1 cellular context compared by ENCODE assay signal in the genomic region with DNA sequence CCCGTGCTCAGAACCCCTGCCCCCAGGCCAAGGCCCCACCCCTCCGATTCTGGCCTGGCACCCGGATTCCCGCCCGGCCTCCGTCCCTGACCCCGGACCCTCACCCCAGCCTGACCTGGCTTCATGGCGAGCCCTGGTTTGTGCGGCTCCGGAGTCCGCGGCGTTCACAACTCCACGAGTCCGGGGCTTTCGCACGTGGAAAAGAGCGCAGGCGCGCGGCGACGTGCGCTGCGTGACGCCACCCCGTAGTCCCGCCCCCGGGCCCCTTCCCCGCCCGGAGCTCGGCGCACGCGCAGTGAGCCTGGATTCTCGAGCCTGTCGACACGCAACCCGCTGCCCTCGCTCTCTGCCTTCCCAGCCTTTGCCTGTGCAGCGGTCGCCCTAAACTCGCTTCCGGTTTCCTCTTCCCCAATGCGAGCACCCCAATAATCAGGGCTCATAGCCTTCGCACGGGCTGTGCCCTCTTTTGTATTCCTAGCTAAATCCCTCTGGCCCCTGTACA.
A peak's percentile ranks its signal among the peaks of the same experiment; 100 is the strongest.
TF ChIP-seq lines count a peak whose summit lies in the region.

A gene (minus strand): TSS at position 204 of the 502 bp plus-strand sequence. CDS start 79 bp downstream, at position 125.

TF ChIP-seq in HepG2, 621 proteins besides CTCF, POLR2A, EP300 and RAD21 (continued from another document and continues in another):
- TF ChIP-seq ZNF780A (CRISPR knock-in tag; IDR thresholded peaks at IDR 0.05): no peak
- TF ChIP-seq, protein P1, sequence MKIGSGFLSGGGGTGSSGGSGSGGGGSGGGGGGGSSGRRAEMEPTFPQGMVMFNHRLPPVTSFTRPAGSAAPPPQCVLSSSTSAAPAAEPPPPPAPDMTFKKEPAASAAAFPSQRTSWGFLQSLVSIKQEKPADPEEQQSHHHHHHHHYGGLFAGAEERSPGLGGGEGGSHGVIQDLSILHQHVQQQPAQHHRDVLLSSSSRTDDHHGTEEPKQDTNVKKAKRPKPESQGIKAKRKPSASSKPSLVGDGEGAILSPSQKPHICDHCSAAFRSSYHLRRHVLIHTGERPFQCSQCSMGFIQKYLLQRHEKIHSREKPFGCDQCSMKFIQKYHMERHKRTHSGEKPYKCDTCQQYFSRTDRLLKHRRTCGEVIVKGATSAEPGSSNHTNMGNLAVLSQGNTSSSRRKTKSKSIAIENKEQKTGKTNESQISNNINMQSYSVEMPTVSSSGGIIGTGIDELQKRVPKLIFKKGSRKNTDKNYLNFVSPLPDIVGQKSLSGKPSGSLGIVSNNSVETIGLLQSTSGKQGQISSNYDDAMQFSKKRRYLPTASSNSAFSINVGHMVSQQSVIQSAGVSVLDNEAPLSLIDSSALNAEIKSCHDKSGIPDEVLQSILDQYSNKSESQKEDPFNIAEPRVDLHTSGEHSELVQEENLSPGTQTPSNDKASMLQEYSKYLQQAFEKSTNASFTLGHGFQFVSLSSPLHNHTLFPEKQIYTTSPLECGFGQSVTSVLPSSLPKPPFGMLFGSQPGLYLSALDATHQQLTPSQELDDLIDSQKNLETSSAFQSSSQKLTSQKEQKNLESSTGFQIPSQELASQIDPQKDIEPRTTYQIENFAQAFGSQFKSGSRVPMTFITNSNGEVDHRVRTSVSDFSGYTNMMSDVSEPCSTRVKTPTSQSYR (CRISPR knock-in tag; IDR thresholded peaks at IDR 0.05; ENCODE audit: borderline replicate concordance): no peak
- 0 out of 2 replicates have a peak, but pooled peaks have one; percentile 45 for TF ChIP-seq MEF2D (CRISPR knock-in tag; IDR thresholded peaks at IDR 0.05)
- no peak; the same call in 1 of the 2 replicates for TF ChIP-seq ONECUT2 (CRISPR knock-in tag; IDR thresholded peaks at IDR 0.05)
- no peak for TF ChIP-seq NFIC (IDR thresholded peaks at IDR 0.05; ENCODE audit: low read length)
- TF ChIP-seq HES4 (CRISPR knock-in tag; IDR thresholded peaks at IDR 0.05; ENCODE audit: borderline replicate concordance): peak; percentile 74
- no peak for TF ChIP-seq ZNF10 (CRISPR knock-in tag; IDR thresholded peaks at IDR 0.05; ENCODE audit: borderline replicate concordance, low read depth)
- TF ChIP-seq, protein P2, sequence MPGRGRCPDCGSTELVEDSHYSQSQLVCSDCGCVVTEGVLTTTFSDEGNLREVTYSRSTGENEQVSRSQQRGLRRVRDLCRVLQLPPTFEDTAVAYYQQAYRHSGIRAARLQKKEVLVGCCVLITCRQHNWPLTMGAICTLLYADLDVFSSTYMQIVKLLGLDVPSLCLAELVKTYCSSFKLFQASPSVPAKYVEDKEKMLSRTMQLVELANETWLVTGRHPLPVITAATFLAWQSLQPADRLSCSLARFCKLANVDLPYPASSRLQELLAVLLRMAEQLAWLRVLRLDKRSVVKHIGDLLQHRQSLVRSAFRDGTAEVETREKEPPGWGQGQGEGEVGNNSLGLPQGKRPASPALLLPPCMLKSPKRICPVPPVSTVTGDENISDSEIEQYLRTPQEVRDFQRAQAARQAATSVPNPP (CRISPR knock-in tag; IDR thresholded peaks at IDR 0.05): no peak
- TF ChIP-seq ZSCAN22 (CRISPR knock-in tag; IDR thresholded peaks at IDR 0.05): 0 out of 2 replicates have a peak, but pooled peaks have one; percentile 48
- peak; percentile 89; the same call in 1 of the 2 replicates for TF ChIP-seq NKX3-1 (CRISPR knock-in tag; IDR thresholded peaks at IDR 0.05)
- no peak for TF ChIP-seq HHEX (CRISPR knock-in tag; IDR thresholded peaks at IDR 0.05)
- no peak for TF ChIP-seq RBM39 (IDR thresholded peaks at IDR 0.05; ENCODE audit: low read depth, low read length, poor library complexity, severe bottlenecking)
- peak; percentile 48 for TF ChIP-seq ZMYM4 (CRISPR knock-in tag; IDR thresholded peaks at IDR 0.05)
- TF ChIP-seq TAF1 (CRISPR knock-in tag; IDR thresholded peaks at IDR 0.05): peak; percentile 74
- TF ChIP-seq, protein P3, sequence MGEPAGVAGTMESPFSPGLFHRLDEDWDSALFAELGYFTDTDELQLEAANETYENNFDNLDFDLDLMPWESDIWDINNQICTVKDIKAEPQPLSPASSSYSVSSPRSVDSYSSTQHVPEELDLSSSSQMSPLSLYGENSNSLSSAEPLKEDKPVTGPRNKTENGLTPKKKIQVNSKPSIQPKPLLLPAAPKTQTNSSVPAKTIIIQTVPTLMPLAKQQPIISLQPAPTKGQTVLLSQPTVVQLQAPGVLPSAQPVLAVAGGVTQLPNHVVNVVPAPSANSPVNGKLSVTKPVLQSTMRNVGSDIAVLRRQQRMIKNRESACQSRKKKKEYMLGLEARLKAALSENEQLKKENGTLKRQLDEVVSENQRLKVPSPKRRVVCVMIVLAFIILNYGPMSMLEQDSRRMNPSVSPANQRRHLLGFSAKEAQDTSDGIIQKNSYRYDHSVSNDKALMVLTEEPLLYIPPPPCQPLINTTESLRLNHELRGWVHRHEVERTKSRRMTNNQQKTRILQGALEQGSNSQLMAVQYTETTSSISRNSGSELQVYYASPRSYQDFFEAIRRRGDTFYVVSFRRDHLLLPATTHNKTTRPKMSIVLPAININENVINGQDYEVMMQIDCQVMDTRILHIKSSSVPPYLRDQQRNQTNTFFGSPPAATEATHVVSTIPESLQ (CRISPR knock-in tag; conservative IDR thresholded peaks at IDR 0.05): no peak
- peak; percentile 60 for TF ChIP-seq ZNF883 (CRISPR knock-in tag; IDR thresholded peaks at IDR 0.05; ENCODE audit: not compliant biosample characterization)
- TF ChIP-seq SMAD9 (CRISPR knock-in tag; IDR thresholded peaks at IDR 0.05): no peak
- no peak for TF ChIP-seq CHCHD3 (CRISPR knock-in tag; IDR thresholded peaks at IDR 0.05)
- TF ChIP-seq, protein P4, sequence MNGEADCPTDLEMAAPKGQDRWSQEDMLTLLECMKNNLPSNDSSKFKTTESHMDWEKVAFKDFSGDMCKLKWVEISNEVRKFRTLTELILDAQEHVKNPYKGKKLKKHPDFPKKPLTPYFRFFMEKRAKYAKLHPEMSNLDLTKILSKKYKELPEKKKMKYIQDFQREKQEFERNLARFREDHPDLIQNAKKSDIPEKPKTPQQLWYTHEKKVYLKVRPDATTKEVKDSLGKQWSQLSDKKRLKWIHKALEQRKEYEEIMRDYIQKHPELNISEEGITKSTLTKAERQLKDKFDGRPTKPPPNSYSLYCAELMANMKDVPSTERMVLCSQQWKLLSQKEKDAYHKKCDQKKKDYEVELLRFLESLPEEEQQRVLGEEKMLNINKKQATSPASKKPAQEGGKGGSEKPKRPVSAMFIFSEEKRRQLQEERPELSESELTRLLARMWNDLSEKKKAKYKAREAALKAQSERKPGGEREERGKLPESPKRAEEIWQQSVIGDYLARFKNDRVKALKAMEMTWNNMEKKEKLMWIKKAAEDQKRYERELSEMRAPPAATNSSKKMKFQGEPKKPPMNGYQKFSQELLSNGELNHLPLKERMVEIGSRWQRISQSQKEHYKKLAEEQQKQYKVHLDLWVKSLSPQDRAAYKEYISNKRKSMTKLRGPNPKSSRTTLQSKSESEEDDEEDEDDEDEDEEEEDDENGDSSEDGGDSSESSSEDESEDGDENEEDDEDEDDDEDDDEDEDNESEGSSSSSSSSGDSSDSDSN (CRISPR knock-in tag; IDR thresholded peaks at IDR 0.05): peak; percentile 56; the same call in 1 of the 2 replicates
- TF ChIP-seq, protein P5, sequence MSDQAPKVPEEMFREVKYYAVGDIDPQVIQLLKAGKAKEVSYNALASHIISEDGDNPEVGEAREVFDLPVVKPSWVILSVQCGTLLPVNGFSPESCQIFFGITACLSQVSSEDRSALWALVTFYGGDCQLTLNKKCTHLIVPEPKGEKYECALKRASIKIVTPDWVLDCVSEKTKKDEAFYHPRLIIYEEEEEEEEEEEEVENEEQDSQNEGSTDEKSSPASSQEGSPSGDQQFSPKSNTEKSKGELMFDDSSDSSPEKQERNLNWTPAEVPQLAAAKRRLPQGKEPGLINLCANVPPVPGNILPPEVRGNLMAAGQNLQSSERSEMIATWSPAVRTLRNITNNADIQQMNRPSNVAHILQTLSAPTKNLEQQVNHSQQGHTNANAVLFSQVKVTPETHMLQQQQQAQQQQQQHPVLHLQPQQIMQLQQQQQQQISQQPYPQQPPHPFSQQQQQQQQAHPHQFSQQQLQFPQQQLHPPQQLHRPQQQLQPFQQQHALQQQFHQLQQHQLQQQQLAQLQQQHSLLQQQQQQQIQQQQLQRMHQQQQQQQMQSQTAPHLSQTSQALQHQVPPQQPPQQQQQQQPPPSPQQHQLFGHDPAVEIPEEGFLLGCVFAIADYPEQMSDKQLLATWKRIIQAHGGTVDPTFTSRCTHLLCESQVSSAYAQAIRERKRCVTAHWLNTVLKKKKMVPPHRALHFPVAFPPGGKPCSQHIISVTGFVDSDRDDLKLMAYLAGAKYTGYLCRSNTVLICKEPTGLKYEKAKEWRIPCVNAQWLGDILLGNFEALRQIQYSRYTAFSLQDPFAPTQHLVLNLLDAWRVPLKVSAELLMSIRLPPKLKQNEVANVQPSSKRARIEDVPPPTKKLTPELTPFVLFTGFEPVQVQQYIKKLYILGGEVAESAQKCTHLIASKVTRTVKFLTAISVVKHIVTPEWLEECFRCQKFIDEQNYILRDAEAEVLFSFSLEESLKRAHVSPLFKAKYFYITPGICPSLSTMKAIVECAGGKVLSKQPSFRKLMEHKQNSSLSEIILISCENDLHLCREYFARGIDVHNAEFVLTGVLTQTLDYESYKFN (CRISPR knock-in tag; conservative IDR thresholded peaks at IDR 0.05): peak; percentile 34; the same call in 1 of the 2 replicates
- TF ChIP-seq ZFP36 (IDR thresholded peaks at IDR 0.05; ENCODE audit: borderline replicate concordance, low read depth, low read length, partially characterized antibody): no peak
- peak; percentile 78 for TF ChIP-seq SRSF1 (optimal IDR thresholded peaks at IDR 0.05; ENCODE audit: low read depth, low read length)
- TF ChIP-seq KLF11 (CRISPR knock-in tag; IDR thresholded peaks at IDR 0.05): peak; percentile 61; the same call in 1 of the 2 replicates
- TF ChIP-seq SAP130 (CRISPR knock-in tag; IDR thresholded peaks at IDR 0.05; ENCODE audit: low read depth): peak; percentile 88
- no peak for TF ChIP-seq ZC3H13 (CRISPR knock-in tag; IDR thresholded peaks at IDR 0.05)
- TF ChIP-seq PHB2 (IDR thresholded peaks at IDR 0.05; ENCODE audit: partially characterized antibody): no peak
- TF ChIP-seq ZNF777 (CRISPR knock-in tag; IDR thresholded peaks at IDR 0.05): 0 out of 2 replicates have a peak, but pooled peaks have one; percentile 20
- no peak for TF ChIP-seq FOXA1 (IDR thresholded peaks at IDR 0.05)
- TF ChIP-seq FOXA1 (CRISPR knock-in tag; IDR thresholded peaks at IDR 0.05): no peak
- TF ChIP-seq, protein P6, sequence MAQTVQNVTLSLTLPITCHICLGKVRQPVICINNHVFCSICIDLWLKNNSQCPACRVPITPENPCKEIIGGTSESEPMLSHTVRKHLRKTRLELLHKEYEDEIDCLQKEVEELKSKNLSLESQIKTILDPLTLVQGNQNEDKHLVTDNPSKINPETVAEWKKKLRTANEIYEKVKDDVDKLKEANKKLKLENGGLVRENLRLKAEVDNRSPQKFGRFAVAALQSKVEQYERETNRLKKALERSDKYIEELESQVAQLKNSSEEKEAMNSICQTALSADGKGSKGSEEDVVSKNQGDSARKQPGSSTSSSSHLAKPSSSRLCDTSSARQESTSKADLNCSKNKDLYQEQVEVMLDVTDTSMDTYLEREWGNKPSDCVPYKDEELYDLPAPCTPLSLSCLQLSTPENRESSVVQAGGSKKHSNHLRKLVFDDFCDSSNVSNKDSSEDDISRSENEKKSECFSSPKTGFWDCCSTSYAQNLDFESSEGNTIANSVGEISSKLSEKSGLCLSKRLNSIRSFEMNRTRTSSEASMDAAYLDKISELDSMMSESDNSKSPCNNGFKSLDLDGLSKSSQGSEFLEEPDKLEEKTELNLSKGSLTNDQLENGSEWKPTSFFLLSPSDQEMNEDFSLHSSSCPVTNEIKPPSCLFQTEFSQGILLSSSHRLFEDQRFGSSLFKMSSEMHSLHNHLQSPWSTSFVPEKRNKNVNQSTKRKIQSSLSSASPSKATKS (CRISPR knock-in tag; IDR thresholded peaks at IDR 0.05): no peak
- TF ChIP-seq, protein P7, sequence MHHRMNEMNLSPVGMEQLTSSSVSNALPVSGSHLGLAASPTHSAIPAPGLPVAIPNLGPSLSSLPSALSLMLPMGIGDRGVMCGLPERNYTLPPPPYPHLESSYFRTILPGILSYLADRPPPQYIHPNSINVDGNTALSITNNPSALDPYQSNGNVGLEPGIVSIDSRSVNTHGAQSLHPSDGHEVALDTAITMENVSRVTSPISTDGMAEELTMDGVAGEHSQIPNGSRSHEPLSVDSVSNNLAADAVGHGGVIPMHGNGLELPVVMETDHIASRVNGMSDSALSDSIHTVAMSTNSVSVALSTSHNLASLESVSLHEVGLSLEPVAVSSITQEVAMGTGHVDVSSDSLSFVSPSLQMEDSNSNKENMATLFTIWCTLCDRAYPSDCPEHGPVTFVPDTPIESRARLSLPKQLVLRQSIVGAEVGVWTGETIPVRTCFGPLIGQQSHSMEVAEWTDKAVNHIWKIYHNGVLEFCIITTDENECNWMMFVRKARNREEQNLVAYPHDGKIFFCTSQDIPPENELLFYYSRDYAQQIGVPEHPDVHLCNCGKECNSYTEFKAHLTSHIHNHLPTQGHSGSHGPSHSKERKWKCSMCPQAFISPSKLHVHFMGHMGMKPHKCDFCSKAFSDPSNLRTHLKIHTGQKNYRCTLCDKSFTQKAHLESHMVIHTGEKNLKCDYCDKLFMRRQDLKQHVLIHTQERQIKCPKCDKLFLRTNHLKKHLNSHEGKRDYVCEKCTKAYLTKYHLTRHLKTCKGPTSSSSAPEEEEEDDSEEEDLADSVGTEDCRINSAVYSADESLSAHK (CRISPR knock-in tag; IDR thresholded peaks at IDR 0.05; ENCODE audit: borderline replicate concordance): no peak
- TF ChIP-seq ZNF674 (CRISPR knock-in tag; IDR thresholded peaks at IDR 0.05; ENCODE audit: low read depth): no peak
- TF ChIP-seq, protein P8, sequence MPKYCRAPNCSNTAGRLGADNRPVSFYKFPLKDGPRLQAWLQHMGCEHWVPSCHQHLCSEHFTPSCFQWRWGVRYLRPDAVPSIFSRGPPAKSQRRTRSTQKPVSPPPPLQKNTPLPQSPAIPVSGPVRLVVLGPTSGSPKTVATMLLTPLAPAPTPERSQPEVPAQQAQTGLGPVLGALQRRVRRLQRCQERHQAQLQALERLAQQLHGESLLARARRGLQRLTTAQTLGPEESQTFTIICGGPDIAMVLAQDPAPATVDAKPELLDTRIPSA (CRISPR knock-in tag; IDR thresholded peaks at IDR 0.05; ENCODE audit: borderline replicate concordance): no peak; the same call in 1 of the 2 replicates
- no peak for TF ChIP-seq ZFP90 (CRISPR knock-in tag; IDR thresholded peaks at IDR 0.05; ENCODE audit: borderline replicate concordance)
- no peak for TF ChIP-seq TMF1 (CRISPR knock-in tag; IDR thresholded peaks at IDR 0.05; ENCODE audit: low read depth)
- TF ChIP-seq PHF20 (CRISPR knock-in tag; IDR thresholded peaks at IDR 0.05): peak; percentile 64; the same call in 1 of the 2 replicates
- TF ChIP-seq, protein P9, sequence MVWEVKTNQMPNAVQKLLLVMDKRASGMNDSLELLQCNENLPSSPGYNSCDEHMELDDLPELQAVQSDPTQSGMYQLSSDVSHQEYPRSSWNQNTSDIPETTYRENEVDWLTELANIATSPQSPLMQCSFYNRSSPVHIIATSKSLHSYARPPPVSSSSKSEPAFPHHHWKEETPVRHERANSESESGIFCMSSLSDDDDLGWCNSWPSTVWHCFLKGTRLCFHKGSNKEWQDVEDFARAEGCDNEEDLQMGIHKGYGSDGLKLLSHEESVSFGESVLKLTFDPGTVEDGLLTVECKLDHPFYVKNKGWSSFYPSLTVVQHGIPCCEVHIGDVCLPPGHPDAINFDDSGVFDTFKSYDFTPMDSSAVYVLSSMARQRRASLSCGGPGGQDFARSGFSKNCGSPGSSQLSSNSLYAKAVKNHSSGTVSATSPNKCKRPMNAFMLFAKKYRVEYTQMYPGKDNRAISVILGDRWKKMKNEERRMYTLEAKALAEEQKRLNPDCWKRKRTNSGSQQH (CRISPR knock-in tag; IDR thresholded peaks at IDR 0.05; ENCODE audit: low read depth): peak; percentile 62; the same call in 1 of the 2 replicates
- TF ChIP-seq ZNF30 (CRISPR knock-in tag; IDR thresholded peaks at IDR 0.05): no peak
- TF ChIP-seq ZFY (CRISPR knock-in tag; IDR thresholded peaks at IDR 0.05): peak; percentile 65
- no peak for TF ChIP-seq SNRNP70 (IDR thresholded peaks at IDR 0.05; ENCODE audit: low read depth, low read length)
- TF ChIP-seq ZNF292 (CRISPR knock-in tag; IDR thresholded peaks at IDR 0.05; ENCODE audit: borderline replicate concordance, low read depth): no peak; the same call in 1 of the 2 replicates
- no peak for TF ChIP-seq KDM4B (CRISPR knock-in tag; IDR thresholded peaks at IDR 0.05)
